1 cellular context compared by ENCODE assay signal in genomic region chr9:122827759-122828090, GRCh38.
TF ChIP-seq lines count a peak whose summit lies in the region.

No MANE protein-coding gene starts in this region.

TF ChIP-seq in HepG2, 621 proteins besides CTCF, POLR2A, EP300 and RAD21:
- TF ChIP-seq, protein P1, sequence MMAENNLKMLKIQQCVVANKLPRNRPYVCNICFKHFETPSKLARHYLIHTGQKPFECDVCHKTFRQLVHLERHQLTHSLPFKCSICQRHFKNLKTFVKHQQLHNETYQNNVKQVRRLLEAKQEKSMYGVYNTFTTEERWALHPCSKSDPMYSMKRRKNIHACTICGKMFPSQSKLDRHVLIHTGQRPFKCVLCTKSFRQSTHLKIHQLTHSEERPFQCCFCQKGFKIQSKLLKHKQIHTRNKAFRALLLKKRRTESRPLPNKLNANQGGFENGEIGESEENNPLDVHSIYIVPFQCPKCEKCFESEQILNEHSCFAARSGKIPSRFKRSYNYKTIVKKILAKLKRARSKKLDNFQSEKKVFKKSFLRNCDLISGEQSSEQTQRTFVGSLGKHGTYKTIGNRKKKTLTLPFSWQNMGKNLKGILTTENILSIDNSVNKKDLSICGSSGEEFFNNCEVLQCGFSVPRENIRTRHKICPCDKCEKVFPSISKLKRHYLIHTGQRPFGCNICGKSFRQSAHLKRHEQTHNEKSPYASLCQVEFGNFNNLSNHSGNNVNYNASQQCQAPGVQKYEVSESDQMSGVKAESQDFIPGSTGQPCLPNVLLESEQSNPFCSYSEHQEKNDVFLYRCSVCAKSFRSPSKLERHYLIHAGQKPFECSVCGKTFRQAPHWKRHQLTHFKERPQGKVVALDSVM (CRISPR knock-in tag; IDR thresholded peaks at IDR 0.05): 0 out of 2 replicates have a peak, but pooled peaks have one; percentile 9
- 0 out of 2 replicates have a peak, but pooled peaks have one; percentile 31 for TF ChIP-seq ETV6 (CRISPR knock-in tag; conservative IDR thresholded peaks at IDR 0.05)
- no peak for TF ChIP-seq LCORL (IDR thresholded peaks at IDR 0.05)
- peak; percentile 53; the same call in 1 of the 2 replicates for TF ChIP-seq LCORL (CRISPR knock-in tag; IDR thresholded peaks at IDR 0.05)
- no peak for TF ChIP-seq TRAFD1 (CRISPR knock-in tag; IDR thresholded peaks at IDR 0.05; ENCODE audit: borderline replicate concordance)
